In genomic region chr13:33274264-33274663, GRCh38 we compare ENCODE assay signal across 28 cellular contexts. TPM values are rescaled to one million over a fixed set of nuclear protein-coding genes. Genes with fewer than 3 reads are reported as not detected.
DNase-seq lines count a peak whose midpoint lies in the region; ATAC-seq, FAIRE-seq and TF ChIP-seq lines count a peak whose summit lies in the region.
"Had no signal": no experiment of that assay in that cellular context is flagged by ENCODE, and none has a peak within 500 bp of the region (broad histone marks: within the 10 kb centered on the region; RNA-seq: fewer than 3 reads in every experiment).

No MANE protein-coding gene starts in this region.

- H4K20me1 ChIP-seq in osteoblast (ENCODE audit: insufficient read depth, low read length) = peaks cover 5% of the 10 kb centered on the region

- H3K4me3 ChIP-seq in left ventricle myocardium inferior (no peak overlapping the region), fibroblast of mammary gland (ENCODE audit: control insufficient read depth, low read depth, low read length) (no peak overlapping the region), osteoblast (ENCODE audit: insufficient read depth, low read length) (peak overlapping the region; percentile 3)
- H3K4me3 ChIP-seq: lung, psoas muscle, testis had no signal

- TF ChIP-seq CTCF in left ventricle myocardium inferior (IDR thresholded peaks at IDR 0.05; ENCODE audit: borderline replicate concordance) (no peak), fibroblast of mammary gland (conservative IDR thresholded peaks at IDR 0.05; ENCODE audit: control insufficient read depth, insufficient read depth, low read depth, low read length) (no peak), osteoblast (IDR thresholded peaks at IDR 0.05; ENCODE audit: extremely low read depth, low read depth, low read length) (no peak)

- H2AFZ ChIP-seq in osteoblast (ENCODE audit: low read length) = no peak overlapping the region

- H3K4me1 ChIP-seq in left ventricle myocardium inferior (peaks cover 100% of the 10 kb centered on the region), osteoblast (ENCODE audit: insufficient read depth, low read length) (peaks cover 88% of the 10 kb centered on the region)

- DNase-seq in left ventricle myocardium inferior (no peak), Right ventricle myocardium superior (no peak), fibroblast of mammary gland (ENCODE audit: low read depth) (peak; percentile 41), osteoblast (ENCODE audit: insufficient read length, low spot score, missing footprints) (no peak), DMS153 treated with DMSO at 0.1 percent for 48 hours (lab: John Stamatoyannopoulos, UW; ENCODE audit: unreplicated experiment) (no peak), NCI-H1048 (lab: John Stamatoyannopoulos, UW) (no peak), frontal cortex (ENCODE audit: low spot score in 2 of 2) (no peak)
- no peak for DNase-seq in stimulated activated CD4-positive, alpha-beta T cell treated with anti-CD3 and anti-CD28 coated beads, Interleukin-2, amount 100 ng/mL, for 48 hours
- DNase-seq: 8988T; activated CD4-positive, alpha-beta T cell treated with anti-CD3 and anti-CD28 coated beads, Interleukin-2, amount 10 ng/mL, durations not matched to agents 24 days and 14 days; activated naive CD4-positive, alpha-beta T cell treated with anti-CD3 and anti-CD28 coated beads for 36 hours; activated T-cell treated with anti-CD3 and anti-CD28 coated beads, Interleukin-2, amount 50 U/mL, for 48 hours; cortex of kidney; DMS153; endodermal cell; GOT3; kidney; NCI-H187; NCI-H748 treated with DMSO at 0.1 percent for 48 hours; psoas muscle; SK-N-SH; small intestine; testis; WERI-Rb-1 had no signal

- intact Hi-C loops in left ventricle myocardium inferior (cut with micrococcal nuclease) = no loop called here
- intact Hi-C loops in Right ventricle myocardium superior (cut with DNase I) = no loop called here

- H3K27me3 ChIP-seq in left ventricle myocardium inferior (ENCODE audit: low read depth) = no peaks in the 10 kb centered on the region
- H3K27me3 ChIP-seq in osteoblast (ENCODE audit: insufficient read depth, low read length) = no peaks in the 10 kb centered on the region
- H3K27me3 ChIP-seq: neutrophil, testis had no signal

- H3K27ac ChIP-seq in left ventricle myocardium inferior (replicated peaks) (peak overlapping the region; percentile 96), osteoblast (ENCODE audit: low read depth, low read length) (peak overlapping the region; percentile 99)
- H3K27ac ChIP-seq: neutrophil, psoas muscle, RWPE1, testis, WERI-Rb-1 had no signal

- H3K36me3 ChIP-seq in left ventricle myocardium inferior (no peaks in the 10 kb centered on the region), osteoblast (ENCODE audit: insufficient read depth, low read length) (peaks cover 34% of the 10 kb centered on the region)
- H3K36me3 ChIP-seq: neutrophil, WERI-Rb-1 had no signal

- peaks cover 90% of the 10 kb centered on the region for H3K79me2 ChIP-seq in osteoblast (ENCODE audit: insufficient read depth, low read length)

- no peak for ATAC-seq in Right ventricle myocardium superior (ENCODE audit: poor library complexity)
- ATAC-seq: psoas muscle; stimulated activated memory B cell treated with anti-CD40 and anti-IgM and Interleukin-4, amounts not matched to agents 10 μg/mL and 1 μg/mL and 100 μg/mL, for 72 hours had no signal

- peak overlapping the region; percentile 8 for H3K4me2 ChIP-seq in osteoblast (ENCODE audit: insufficient read depth, low read length)
- H3K4me2 ChIP-seq: SK-N-SH had no signal

- no peak for FAIRE-seq in frontal cortex (lab: Jason Lieb, UNC)
- FAIRE-seq: kidney, small intestine had no signal

- H3K9me3 ChIP-seq in left ventricle myocardium inferior (replicated peaks) (no peaks in the 10 kb centered on the region), osteoblast (ENCODE audit: low read depth, low read length) (no peaks in the 10 kb centered on the region)
- H3K9me3 ChIP-seq: neutrophil, psoas muscle, SK-N-SH, testis had no signal

RNA-seq across cellular contexts. Expression of gene STARD13, which starts 11.3 kb away (rescaled TPM):
- total RNA-seq in left ventricle myocardium inferior (29.9 TPM), Right ventricle myocardium superior (36.4 TPM), osteoblast (28.2 and 28.3 TPM in 2 replicates), frontal cortex (6.5 TPM)
